ENCODE assay signal across 10 cellular contexts in the genomic region with DNA sequence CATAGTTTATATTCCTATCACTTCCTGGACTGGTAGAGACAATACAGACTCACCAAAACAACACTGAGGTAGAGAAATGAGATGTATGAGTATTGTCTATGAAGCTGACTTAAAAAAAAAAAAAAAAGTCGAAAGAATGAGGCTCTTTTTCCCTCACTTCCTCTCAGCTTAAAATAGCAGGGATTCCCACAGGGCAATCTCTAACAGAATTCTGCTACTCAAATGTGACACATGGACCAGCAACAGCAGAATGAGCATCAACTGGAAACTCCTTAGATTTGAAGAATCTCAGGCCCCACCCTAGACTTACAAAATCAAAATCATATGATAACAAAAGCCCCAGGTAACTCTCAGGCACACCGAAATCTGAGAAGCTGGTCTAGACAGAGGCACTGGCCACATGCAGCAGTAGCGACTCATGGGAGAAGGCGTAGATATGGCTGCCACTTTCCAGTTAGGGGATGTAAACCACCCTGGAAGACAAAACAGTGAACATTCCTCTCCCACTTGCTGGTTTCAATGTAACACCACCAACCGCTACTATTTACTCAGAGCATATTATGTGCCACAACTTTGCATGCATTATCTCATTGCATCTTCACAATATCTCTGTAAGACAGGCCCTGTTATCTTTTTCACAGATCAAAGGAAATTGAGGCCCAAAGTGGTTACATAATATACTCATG.
DNase-seq lines count a peak whose midpoint lies in the region; ATAC-seq and TF ChIP-seq lines count a peak whose summit lies in the region.
"Had no signal": no experiment of that assay in that cellular context is flagged by ENCODE, and none has a peak within 500 bp of the region (broad histone marks: within the 10 kb centered on the region; RNA-seq: fewer than 3 reads in every experiment).

No MANE protein-coding gene starts in this region.

- TF ChIP-seq CTCF in CD4-positive, alpha-beta T cell (IDR thresholded peaks at IDR 0.05), result no peak
- TF ChIP-seq CTCF in HEK293 (tag by site-specific recombination; IDR thresholded peaks at IDR 0.05) (no peak), esophagus squamous epithelium (IDR thresholded peaks at IDR 0.05) (no peak)

- POLR2A ChIA-PET in CD4-positive, alpha-beta T cell (lab: Charles Lee), result interaction anchor here (1.6 kb wide), 1 partner anchor 14 kb away, joined by 3 read pairs; no protein-coding TSS in a partner anchor
- POLR2A ChIA-PET in HEK293 (lab: Yijun Ruan, JAX), result interaction anchor here (0.6 kb wide), 1 partner anchor 22 kb away, joined by 3 read pairs; no protein-coding TSS in a partner anchor

- H3K4me3 Mint-ChIP-seq in CD4-positive, alpha-beta T cell, result no peak overlapping the region
- H3K4me3 Mint-ChIP-seq in activated naive CD8-positive, alpha-beta T cell treated with anti-CD3 and anti-CD28 coated beads, Interleukin-2, amount 50 U/mL, for 24 hours, result no peak overlapping the region

- H3K4me3 ChIP-seq in HEK293 (ENCODE audit: low read depth, low read length), result no peak overlapping the region
- no peak overlapping the region for H3K4me3 ChIP-seq in esophagus squamous epithelium
- H3K4me3 ChIP-seq: skin epidermis had no signal

- H3K4me1 ChIP-seq in HEK293 (ENCODE audit: control insufficient read depth, insufficient read depth, low read length) (peaks cover 38% of the 10 kb centered on the region), esophagus squamous epithelium (peaks cover 6 to 79% (median 30%) of the 10 kb centered on the region in 3 donors)

- no peak overlapping the region for H3K27ac ChIP-seq in CD4-positive, alpha-beta T cell (ENCODE audit: low read depth, low read length)
- peak overlapping the region; percentile 27; the same call in 1 of the 2 replicates for H3K27ac ChIP-seq in HEK293 (ENCODE audit: extremely low read depth, low read depth, low read length)
- H3K27ac ChIP-seq in esophagus squamous epithelium, result peak overlapping the region in 2 of 4 donors; percentile 44 to 45

- no peaks in the 10 kb centered on the region for H3K9me3 Mint-ChIP-seq in CD4-positive, alpha-beta T cell
- H3K9me3 Mint-ChIP-seq in activated naive CD8-positive, alpha-beta T cell treated with anti-CD3 and anti-CD28 coated beads, Interleukin-2, amount 50 U/mL, for 24 hours, result no peaks in the 10 kb centered on the region

- peak; percentile 68 for ATAC-seq in CD4-positive, alpha-beta T cell (ENCODE audit: poor library complexity)
- peak; percentile 71 for ATAC-seq in activated naive CD8-positive, alpha-beta T cell treated with anti-CD3 and anti-CD28 coated beads, Interleukin-2, amount 50 U/mL, for 24 hours
- ATAC-seq in GM18861 (IDR thresholded peaks at IDR 0.05; ENCODE audit: unreplicated experiment), result no peak

- H3K36me3 ChIP-seq in HEK293 (ENCODE audit: control insufficient read depth in 2 of 2, insufficient read depth in 1 of 2, low read length in 2 of 2) (no peaks in the 10 kb centered on the region), esophagus squamous epithelium (no peaks in the 10 kb centered on the region)

- 52 to 56% methylated on average over 5 of the region's 5 CpGs for WGBS in esophagus squamous epithelium, 2 donors

- H3K4me1 Mint-ChIP-seq in CD4-positive, alpha-beta T cell (ENCODE audit: low read depth), result peaks cover 16% of the 10 kb centered on the region
- H3K4me1 Mint-ChIP-seq in activated naive CD8-positive, alpha-beta T cell treated with anti-CD3 and anti-CD28 coated beads, Interleukin-2, amount 50 U/mL, for 24 hours, result peaks cover 17% of the 10 kb centered on the region

- CTCF ChIA-PET in CD4-positive, alpha-beta T cell (lab: Charles Lee), result interaction anchor here (0.6 kb wide), 1 partner anchor 260 kb away, joined by 3 read pairs; a partner anchor contains a TSS
- CTCF ChIA-PET in HEK293 (lab: Yijun Ruan, JAX), result interaction anchor here (0.7 to 1.6 kb wide), 3 partner anchors 14 to 142 kb away, joined by 3 to 6 read pairs (median 3); no protein-coding TSS in a partner anchor

- no peaks in the 10 kb centered on the region for H3K9me3 ChIP-seq in CD4-positive, alpha-beta T cell (ENCODE audit: control insufficient read depth, low read length)
- H3K9me3 ChIP-seq in HEK293 (ENCODE audit: control insufficient read depth, insufficient read depth, low read depth, low read length), result no peaks in the 10 kb centered on the region
- H3K9me3 ChIP-seq in esophagus squamous epithelium, result no peaks in the 10 kb centered on the region

- intact Hi-C loops in CD4-positive, alpha-beta T cell (cut with DNase I, micrococcal nuclease), result no loop called here
- intact Hi-C loops in esophagus squamous epithelium (cut with DNase I), result no loop called here

- H3K27me3 ChIP-seq in CD4-positive, alpha-beta T cell (ENCODE audit: control insufficient read depth, insufficient read depth, low read length), result no peaks in the 10 kb centered on the region
- H3K27me3 ChIP-seq in esophagus squamous epithelium, result no peaks in the 10 kb centered on the region

- no peaks in the 10 kb centered on the region for H3K27me3 Mint-ChIP-seq in CD4-positive, alpha-beta T cell
- peaks cover 19% of the 10 kb centered on the region for H3K27me3 Mint-ChIP-seq in activated naive CD8-positive, alpha-beta T cell treated with anti-CD3 and anti-CD28 coated beads, Interleukin-2, amount 50 U/mL, for 24 hours

- DNase-seq in CD4-positive, alpha-beta T cell, result no peak
- DNase-seq in activated naive CD8-positive, alpha-beta T cell treated with anti-CD3 and anti-CD28 coated beads, Interleukin-2, amount 50 U/mL, for 24 hours, result no peak
- DNase-seq in lung microvascular endothelial cell (ENCODE audit: low read depth in 2 of 2), result peak; percentile 49 to 67
- no peak for DNase-seq in esophagus squamous epithelium (lab: John Stamatoyannopoulos, UW)
- DNase-seq in SIG-M5 (lab: John Stamatoyannopoulos, UW), result no peak
- no peak for DNase-seq in DMS153 (lab: John Stamatoyannopoulos, UW)
- DNase-seq: NCI-H187 had no signal

- TF ChIP-seq POLR2A in esophagus squamous epithelium (IDR thresholded peaks at IDR 0.05), result no peak

- no peaks in the 10 kb centered on the region for H3K36me3 Mint-ChIP-seq in CD4-positive, alpha-beta T cell (ENCODE audit: low read depth)
- no peaks in the 10 kb centered on the region for H3K36me3 Mint-ChIP-seq in activated naive CD8-positive, alpha-beta T cell treated with anti-CD3 and anti-CD28 coated beads, Interleukin-2, amount 50 U/mL, for 24 hours (ENCODE audit: low read depth)

- H3K27ac Mint-ChIP-seq in CD4-positive, alpha-beta T cell, result peak overlapping the region; percentile 77
- H3K27ac Mint-ChIP-seq in activated naive CD8-positive, alpha-beta T cell treated with anti-CD3 and anti-CD28 coated beads, Interleukin-2, amount 50 U/mL, for 24 hours, result no peak overlapping the region

TF ChIP-seq in HEK293, 187 proteins besides CTCF, POLR2A, EP300 and RAD21 (continues in another document):
- no peak for TF ChIP-seq YY2 (tag by site-specific recombination; IDR thresholded peaks at IDR 0.05)
- TF ChIP-seq ZNF530 (tag by site-specific recombination; IDR thresholded peaks at IDR 0.05; ENCODE audit: low read depth), result no peak
- peak; percentile 56; the same call in 1 of the 2 replicates for TF ChIP-seq TCF7L2 (IDR thresholded peaks at IDR 0.05; ENCODE audit: borderline replicate concordance, low read depth, low read length)
- TF ChIP-seq IKZF3 (tag by site-specific recombination; IDR thresholded peaks at IDR 0.05), result no peak
- no peak for TF ChIP-seq ZNF433 (tag by site-specific recombination; IDR thresholded peaks at IDR 0.05; ENCODE audit: low read depth)
- TF ChIP-seq ZBTB17 (tag by site-specific recombination; IDR thresholded peaks at IDR 0.05), result 0 out of 2 replicates have a peak, but pooled peaks have one; percentile 16
- TF ChIP-seq OSR2 (tag by site-specific recombination; IDR thresholded peaks at IDR 0.05), result peak; percentile 76
- no peak for TF ChIP-seq EGR2 (tag by site-specific recombination; IDR thresholded peaks at IDR 0.05; ENCODE audit: low read depth)
- TF ChIP-seq ZNF366 (tag by site-specific recombination; conservative IDR thresholded peaks at IDR 0.05), result peak; percentile 56; the same call in 1 of the 2 replicates
- TF ChIP-seq ZNF175 (tag by site-specific recombination; IDR thresholded peaks at IDR 0.05), result no peak
- TF ChIP-seq ZBTB48 (tag by site-specific recombination; IDR thresholded peaks at IDR 0.05), result peak; percentile 80
- TF ChIP-seq MZF1 (tag by site-specific recombination; IDR thresholded peaks at IDR 0.05; ENCODE audit: borderline replicate concordance), result no peak
- no peak for TF ChIP-seq TRIM28 (IDR thresholded peaks at IDR 0.05; ENCODE audit: borderline replicate concordance, low read length)
- TF ChIP-seq, protein P1, sequence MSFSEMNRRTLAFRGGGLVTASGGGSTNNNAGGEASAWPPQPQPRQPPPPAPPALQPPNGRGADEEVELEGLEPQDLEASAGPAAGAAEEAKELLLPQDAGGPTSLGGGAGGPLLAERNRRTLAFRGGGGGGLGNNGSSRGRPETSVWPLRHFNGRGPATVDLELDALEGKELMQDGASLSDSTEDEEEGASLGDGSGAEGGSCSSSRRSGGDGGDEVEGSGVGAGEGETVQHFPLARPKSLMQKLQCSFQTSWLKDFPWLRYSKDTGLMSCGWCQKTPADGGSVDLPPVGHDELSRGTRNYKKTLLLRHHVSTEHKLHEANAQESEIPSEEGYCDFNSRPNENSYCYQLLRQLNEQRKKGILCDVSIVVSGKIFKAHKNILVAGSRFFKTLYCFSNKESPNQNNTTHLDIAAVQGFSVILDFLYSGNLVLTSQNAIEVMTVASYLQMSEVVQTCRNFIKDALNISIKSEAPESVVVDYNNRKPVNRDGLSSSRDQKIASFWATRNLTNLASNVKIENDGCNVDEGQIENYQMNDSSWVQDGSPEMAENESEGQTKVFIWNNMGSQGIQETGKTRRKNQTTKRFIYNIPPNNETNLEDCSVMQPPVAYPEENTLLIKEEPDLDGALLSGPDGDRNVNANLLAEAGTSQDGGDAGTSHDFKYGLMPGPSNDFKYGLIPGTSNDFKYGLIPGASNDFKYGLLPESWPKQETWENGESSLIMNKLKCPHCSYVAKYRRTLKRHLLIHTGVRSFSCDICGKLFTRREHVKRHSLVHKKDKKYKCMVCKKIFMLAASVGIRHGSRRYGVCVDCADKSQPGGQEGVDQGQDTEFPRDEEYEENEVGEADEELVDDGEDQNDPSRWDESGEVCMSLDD (tag by site-specific recombination; IDR thresholded peaks at IDR 0.05), result no peak
- TF ChIP-seq, protein P2, sequence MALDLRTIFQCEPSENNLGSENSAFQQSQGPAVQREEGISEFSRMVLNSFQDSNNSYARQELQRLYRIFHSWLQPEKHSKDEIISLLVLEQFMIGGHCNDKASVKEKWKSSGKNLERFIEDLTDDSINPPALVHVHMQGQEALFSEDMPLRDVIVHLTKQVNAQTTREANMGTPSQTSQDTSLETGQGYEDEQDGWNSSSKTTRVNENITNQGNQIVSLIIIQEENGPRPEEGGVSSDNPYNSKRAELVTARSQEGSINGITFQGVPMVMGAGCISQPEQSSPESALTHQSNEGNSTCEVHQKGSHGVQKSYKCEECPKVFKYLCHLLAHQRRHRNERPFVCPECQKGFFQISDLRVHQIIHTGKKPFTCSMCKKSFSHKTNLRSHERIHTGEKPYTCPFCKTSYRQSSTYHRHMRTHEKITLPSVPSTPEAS (tag by site-specific recombination; IDR thresholded peaks at IDR 0.05), result no peak

Comparison
In these comparisons a context has a peak if more than half of its experiments do, and no peak if none do; other contexts are left out.
1. DNase-seq: peak in lung microvascular endothelial cell (2 of 2); none in CD4-positive, alpha-beta T cell (0 of 10), activated naive CD8-positive, alpha-beta T cell treated with anti-CD3 and anti-CD28 coated beads, Interleukin-2, amount 50 U/mL, for 24 hours (single experiment), esophagus squamous epithelium (single experiment), SIG-M5 (single experiment) and DMS153 (single experiment).